ENCODE assay signal across 19 cellular contexts in the genomic region with DNA sequence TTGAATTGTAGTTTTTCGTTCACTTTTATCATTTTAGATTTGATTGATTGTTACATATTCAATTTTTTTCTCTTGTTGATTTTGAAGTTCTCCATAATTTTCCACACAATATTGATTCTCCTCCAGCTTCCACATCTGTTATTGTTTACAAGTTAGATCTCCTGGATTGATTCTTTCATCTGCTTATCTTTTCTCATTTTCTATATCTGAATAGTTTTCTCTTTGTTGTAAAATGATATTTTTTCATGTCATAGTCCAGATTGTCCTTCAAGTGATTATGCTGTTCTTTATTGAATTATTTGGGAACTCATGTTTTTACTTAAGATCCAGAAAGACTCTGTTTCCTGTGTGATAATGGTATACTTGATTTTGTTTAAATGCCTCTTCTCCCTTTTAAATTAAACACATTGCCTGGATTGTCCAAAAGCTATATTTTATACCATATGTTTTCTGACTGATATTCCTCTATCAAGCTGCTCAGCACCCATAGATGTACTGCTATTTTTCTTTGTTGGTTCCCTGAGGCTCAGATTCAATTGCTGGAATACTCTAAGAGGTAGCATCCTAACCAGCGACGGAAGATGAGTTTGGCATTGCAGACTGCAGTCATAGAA.
DNase-seq lines count a peak whose midpoint lies in the region; FAIRE-seq and TF ChIP-seq lines count a peak whose summit lies in the region.
"Had no signal": no experiment of that assay in that cellular context is flagged by ENCODE, and none has a peak within 500 bp of the region (broad histone marks: within the 10 kb centered on the region; RNA-seq: fewer than 3 reads in every experiment).

No MANE protein-coding gene starts in this region.

- H3K27ac ChIP-seq in mammary epithelial cell (ENCODE audit: insufficient read depth, low read depth, low read length) (no peak overlapping the region), breast epithelium (no peak overlapping the region), spleen (peak overlapping the region in 5 of 8 donors; percentile 26 to 62 (median 52)), right atrium auricular region (no peak overlapping the region)
- H3K27ac ChIP-seq: 22Rv1, SK-N-MC had no signal

- peak; percentile 30 for FAIRE-seq in frontal cortex (lab: Jason Lieb, UNC)
- FAIRE-seq: GM12891 had no signal

- dilution Hi-C loops in mammary epithelial cell (cut with HindIII; ENCODE audit: low sequenced_read_pairs) = no loop called here

- in situ Hi-C loops in mammary epithelial cell (cut with MboI; ENCODE audit: low sequenced_read_pairs in 2 of 2) = no loop called here

- H3K27me3 ChIP-seq in mammary epithelial cell (ENCODE audit: insufficient read depth, low read length) = no peaks in the 10 kb centered on the region
- H3K27me3 ChIP-seq in breast epithelium = no peaks in the 10 kb centered on the region
- H3K27me3 ChIP-seq in spleen (replicated peaks in 1 of 7) = no peaks in the 10 kb centered on the region
- H3K27me3 ChIP-seq in right atrium auricular region = no peaks in the 10 kb centered on the region

- H2AFZ ChIP-seq in mammary epithelial cell (ENCODE audit: low read depth, low read length) = peak overlapping the region; percentile 52

- H3K79me2 ChIP-seq in mammary epithelial cell (ENCODE audit: insufficient read depth, low read length) = no peaks in the 10 kb centered on the region

- H3K36me3 ChIP-seq in mammary epithelial cell (ENCODE audit: insufficient read depth, low read length) (no peaks in the 10 kb centered on the region), breast epithelium (no peaks in the 10 kb centered on the region), spleen (no peaks in the 10 kb centered on the region), right atrium auricular region (no peaks in the 10 kb centered on the region)

- CTCF ChIA-PET in mammary epithelial cell (lab: Charles Lee; ENCODE audit: low non-redundant PET) = no interaction called here

- H3K9ac ChIP-seq in mammary epithelial cell (ENCODE audit: insufficient read depth, low read length) = no peak overlapping the region

- BruUV-seq in mammary epithelial cell (replicated peaks; lab: Mats Ljungman, UMichigan) = no TSS peak

- intact Hi-C loops in mammary epithelial cell (cut with micrococcal nuclease) = no loop called here
- intact Hi-C loops in breast epithelium (cut with DNase I; ENCODE audit: low total_unique reads) = no loop called here
- intact Hi-C loops in spleen (cut with DNase I; ENCODE audit: low total_unique reads) = no loop called here

- no peak for DNase-seq in mammary epithelial cell
- DNase-seq in breast epithelium (ENCODE audit: low spot score in 2 of 2) = no peak
- peak; percentile 19 for DNase-seq in OCI-M1 (lab: John Stamatoyannopoulos, UW)
- no peak for DNase-seq in frontal cortex (ENCODE audit: low spot score in 2 of 2)
- DNase-seq in spleen = no peak
- DNase-seq in NAMALWA (ENCODE audit: low spot score) = no peak
- DNase-seq in NCI-H2196 treated with DMSO at 0.1 percent for 48 hours (lab: John Stamatoyannopoulos, UW; ENCODE audit: unreplicated experiment) = no peak
- DNase-seq in right atrium auricular region (ENCODE audit: low spot score) = no peak
- DNase-seq: CD8-positive, alpha-beta T cell; DMS53; EL; KG1; NCI-H187 treated with DMSO at 0.1 percent for 48 hours; NCI-H226; NCI-H524; SHP77 had no signal

- WGBS in mammary epithelial cell (ENCODE audit: low coverage, missing lambda C conversion rate) = 70% methylated on average over 3 of the region's 3 CpGs
- 79 to 95% (median 80%) methylated on average over 3 of the region's 3 CpGs for WGBS in spleen, 5 donors

- H3K4me2 ChIP-seq in mammary epithelial cell (ENCODE audit: insufficient read depth, low read depth, low read length) = no peak overlapping the region

- H3K4me3 ChIP-seq in mammary epithelial cell (replicated peaks in 1 of 3; ENCODE audit: insufficient read depth in 1 of 3, low read depth in 2 of 3, low read length in 3 of 3) (no peak overlapping the region), breast epithelium (no peak overlapping the region), spleen (no peak overlapping the region), right atrium auricular region (no peak overlapping the region)
- H3K4me3 ChIP-seq: SK-N-MC had no signal

- no peaks in the 10 kb centered on the region for H3K9me3 ChIP-seq in mammary epithelial cell (replicated peaks; ENCODE audit: insufficient read depth, low read length)
- H3K9me3 ChIP-seq in breast epithelium = no peaks in the 10 kb centered on the region
- H3K9me3 ChIP-seq in spleen = no peaks in the 10 kb centered on the region
- no peaks in the 10 kb centered on the region for H3K9me3 ChIP-seq in right atrium auricular region

- H3K4me1 ChIP-seq in mammary epithelial cell (ENCODE audit: insufficient read depth, low read length) (peaks cover 7% of the 10 kb centered on the region), breast epithelium (no peaks in the 10 kb centered on the region), spleen (peaks cover 0 to 5% (median 0%) of the 10 kb centered on the region in 6 donors), right atrium auricular region (no peaks in the 10 kb centered on the region)

- H4K20me1 ChIP-seq in mammary epithelial cell (ENCODE audit: insufficient read depth, low read length) = no peaks in the 10 kb centered on the region

- TF ChIP-seq CTCF in mammary epithelial cell (conservative IDR thresholded peaks at IDR 0.05 in 1 of 2, IDR thresholded peaks at IDR 0.05 in 1 of 2; ENCODE audit: extremely low read depth in 1 of 2, insufficient read depth in 1 of 2, low read depth in 1 of 2, low read length in 2 of 2) (no peak), breast epithelium (IDR thresholded peaks at IDR 0.05) (no peak), spleen (IDR thresholded peaks at IDR 0.05 in 8 of 11, conservative IDR thresholded peaks at IDR 0.05 in 3 of 11) (no peak), right atrium auricular region (IDR thresholded peaks at IDR 0.05) (no peak)

- TF ChIP-seq POLR2A in breast epithelium (IDR thresholded peaks at IDR 0.05) (no peak), spleen (IDR thresholded peaks at IDR 0.05) (no peak)

Comparison
In these comparisons a context has a peak if more than half of its experiments do, and no peak if none do; other contexts are left out.
1. H3K27ac ChIP-seq: peak in spleen (5 of 8); none in mammary epithelial cell (single experiment), breast epithelium (0 of 2) and right atrium auricular region (0 of 2).